Comparison of ENCODE assay signal across 18 cellular contexts in genomic region chr17:28270926-28271325, GRCh38. TPM values are rescaled to one million over a fixed set of nuclear protein-coding genes. Genes with fewer than 3 reads are reported as not detected.
A peak's percentile ranks its signal among the peaks of the same experiment; 100 is the strongest.
DNase-seq lines count a peak whose midpoint lies in the region; ATAC-seq and TF ChIP-seq lines count a peak whose summit lies in the region.
"Had no signal": no experiment of that assay in that cellular context is flagged by ENCODE, and none has a peak within 500 bp of the region (broad histone marks: within the 10 kb centered on the region; RNA-seq: fewer than 3 reads in every experiment).

No MANE protein-coding gene starts in this region.

- H3K27me3 ChIP-seq in heart right ventricle = peaks cover 0 to 28% (median 0%) of the 10 kb centered on the region in 7 donors
- no peaks in the 10 kb centered on the region for H3K27me3 ChIP-seq in MG63
- no peaks in the 10 kb centered on the region for H3K27me3 ChIP-seq in trophoblast cell (ENCODE audit: insufficient read depth, low read length)

- peaks cover 1% of the 10 kb centered on the region for H3K27me3 Mint-ChIP-seq in chondrocyte (ENCODE audit: low read depth)

- peak overlapping the region; percentile 23 for H2BK120ac ChIP-seq in trophoblast cell (ENCODE audit: insufficient read depth, low read length, poor library complexity)

- H2AK5ac ChIP-seq in trophoblast cell (ENCODE audit: low read length) = peak overlapping the region; percentile 32

- H4K8ac ChIP-seq in trophoblast cell (ENCODE audit: low read depth, low read length) = no peak overlapping the region

- no peak overlapping the region for H3K18ac ChIP-seq in trophoblast cell (ENCODE audit: low read length)

- ATAC-seq in heart right ventricle (no peak), GM19328 (IDR thresholded peaks at IDR 0.05; ENCODE audit: unreplicated experiment) (no peak)
- ATAC-seq: A549; CD8-positive, alpha-beta T cell had no signal

- no peak overlapping the region for H3K27ac Mint-ChIP-seq in chondrocyte (ENCODE audit: unreplicated experiment)
- H3K27ac Mint-ChIP-seq: B cell; CD4-positive, alpha-beta T cell; CD8-positive, alpha-beta T cell had no signal

- H3K36me3 ChIP-seq in heart right ventricle = no peaks in the 10 kb centered on the region
- no peaks in the 10 kb centered on the region for H3K36me3 ChIP-seq in MG63
- H3K36me3 ChIP-seq in trophoblast cell (ENCODE audit: control insufficient read depth in 1 of 2, insufficient read depth in 2 of 2, low read length in 2 of 2) = no peaks in the 10 kb centered on the region
- H3K36me3 ChIP-seq: BLaER1 treated with 17β-estradiol and CSF1 and Interleukin-3, amounts not matched to agents 10 nM and 100 nM had no signal

- H3K79me1 ChIP-seq in trophoblast cell (ENCODE audit: low read length) = peaks cover 16% of the 10 kb centered on the region

- no peak overlapping the region for H3K23ac ChIP-seq in trophoblast cell (ENCODE audit: low read length)

- peaks cover 6% of the 10 kb centered on the region for H3K9me3 Mint-ChIP-seq in chondrocyte (ENCODE audit: low read depth)
- H3K9me3 Mint-ChIP-seq: CD4-positive, alpha-beta T cell had no signal

- no peak overlapping the region for H4K91ac ChIP-seq in trophoblast cell (ENCODE audit: low read depth, low read length)

- no peak for TF ChIP-seq CTCF in heart right ventricle (IDR thresholded peaks at IDR 0.05)
- no peak for TF ChIP-seq CTCF in chondrocyte (IDR thresholded peaks at IDR 0.05)

- no peak overlapping the region for H2AFZ ChIP-seq in trophoblast cell (ENCODE audit: insufficient read depth, low read length, poor library complexity)

- no peaks in the 10 kb centered on the region for H3K36me3 Mint-ChIP-seq in chondrocyte (ENCODE audit: low read depth)
- H3K36me3 Mint-ChIP-seq: CD8-positive, alpha-beta T cell had no signal

- H3K4me1 ChIP-seq in heart right ventricle (no peaks in the 10 kb centered on the region), trophoblast cell (ENCODE audit: control insufficient read depth in 1 of 2, insufficient read depth in 2 of 2, low read length in 2 of 2) (peaks cover 11 to 16% of the 10 kb centered on the region in 2 experiments)
- H3K4me1 ChIP-seq: A549; BLaER1 treated with 17β-estradiol and CSF1 and Interleukin-3, amounts not matched to agents 10 nM and 100 nM; Caco-2 had no signal

- no peak overlapping the region for H3K9ac ChIP-seq in trophoblast cell (ENCODE audit: low read length)
- H3K9ac ChIP-seq: BLaER1 treated with 17β-estradiol and CSF1 and Interleukin-3, amounts not matched to agents 10 nM and 100 nM had no signal

- H3K79me2 ChIP-seq in trophoblast cell (ENCODE audit: control insufficient read depth, insufficient read depth, low read length, poor library complexity) = peaks cover under 1% of the 10 kb centered on the region

- H2BK12ac ChIP-seq in trophoblast cell (ENCODE audit: low read length) = peak overlapping the region; percentile 45

- 88% methylated on average over 1 of the region's 1 CpG for WGBS in heart right ventricle, 2 donors
- WGBS in trophoblast cell (ENCODE audit: extremely low coverage, insufficient coverage, insufficient read length) = no CpG with 5 or more reads among the region's 1 CpG

- no peaks in the 10 kb centered on the region for H3K4me1 Mint-ChIP-seq in chondrocyte (ENCODE audit: low read depth)
- H3K4me1 Mint-ChIP-seq: B cell had no signal

- intact Hi-C loops in cardiac septum (cut with DNase I) (no loop called here), heart right ventricle (cut with DNase I) (no loop called here)

- no peak overlapping the region for H4K12ac ChIP-seq in trophoblast cell (ENCODE audit: low read depth, low read length)

- DNase-seq in cardiac septum (ENCODE audit: low spot score) (peak; percentile 60), heart right ventricle (no peak), MG63 (peak; percentile 56), trophoblast cell (no peak), chondrocyte (ENCODE audit: low spot score) (no peak)
- DNase-seq: AML-193; Caco-2; Calu3; CD4-positive, alpha-beta T cell; CD8-positive, alpha-beta T cell; DMS79 treated with DMSO at 0.1 percent for 48 hours; GF-D8 had no signal

- no peak overlapping the region for H3K4me2 ChIP-seq in trophoblast cell (ENCODE audit: low read length)
- H3K4me2 ChIP-seq: A549; BLaER1 treated with 17β-estradiol and CSF1 and Interleukin-3, amounts not matched to agents 10 nM and 100 nM had no signal

- no peak overlapping the region for H3K4ac ChIP-seq in trophoblast cell (ENCODE audit: low read depth, low read length)

- no peak overlapping the region for H3K14ac ChIP-seq in trophoblast cell (ENCODE audit: low read length)

- no peak overlapping the region for H2BK5ac ChIP-seq in trophoblast cell (ENCODE audit: low read depth, low read length, poor library complexity)

- H3K4me3 Mint-ChIP-seq in chondrocyte (ENCODE audit: unreplicated experiment) = no peak overlapping the region
- H3K4me3 Mint-ChIP-seq: B cell; CD4-positive, alpha-beta T cell; CD8-positive, alpha-beta T cell had no signal

- H3K27ac ChIP-seq in heart right ventricle (no peak overlapping the region), trophoblast cell (ENCODE audit: low read depth, low read length) (no peak overlapping the region)
- H3K27ac ChIP-seq: 22Rv1; A549; BLaER1 treated with 17β-estradiol and CSF1 and Interleukin-3, amounts not matched to agents 10 nM and 100 nM; C4-2B had no signal

- H3K9me3 ChIP-seq in heart right ventricle (no peaks in the 10 kb centered on the region), MG63 (peaks cover 22% of the 10 kb centered on the region), trophoblast cell (ENCODE audit: insufficient read depth, low read depth, low read length) (peaks cover 13% of the 10 kb centered on the region)
- H3K9me3 ChIP-seq: A549 had no signal

- H3K4me3 ChIP-seq in heart right ventricle = no peak overlapping the region
- no peak overlapping the region for H3K4me3 ChIP-seq in MG63
- H3K4me3 ChIP-seq in trophoblast cell (ENCODE audit: low read depth, low read length) = no peak overlapping the region
- H3K4me3 ChIP-seq: A549; BLaER1 treated with 17β-estradiol and CSF1 and Interleukin-3, amounts not matched to agents 10 nM and 100 nM had no signal

RNA-seq across cellular contexts. Expression of gene TMEM97, which starts 48.1 kb away (rescaled TPM):
- total RNA-seq in cardiac septum (3.9 TPM), heart right ventricle (1 to 10 TPM; 2.3 to 4.4 (median 3.2) TPM), chondrocyte (11.8 to 14.3 TPM (median 13.6 TPM) in 3 replicates)
- polyA plus RNA-seq in heart right ventricle = 1 to 10 TPM; 1.6 to 5.2 TPM
- total RNA-seq in MG63 (2014; rRNA removed; shearing (Covaris generic); ENCODE audit: low replicate concordance) = 73.3 and 118 TPM in 2 replicates
- polyA plus RNA-seq in trophoblast cell (2013) = 334 and 337 TPM in 2 replicates

Comparison
In these comparisons a context has a peak if more than half of its experiments do, and no peak if none do; other contexts are left out.
1. DNase-seq: peak in cardiac septum (single experiment) and MG63 (single experiment); none in heart right ventricle (0 of 2), trophoblast cell (0 of 2) and chondrocyte (single experiment).